Comparison of ENCODE assay signal across 8 cellular contexts in the genomic region with DNA sequence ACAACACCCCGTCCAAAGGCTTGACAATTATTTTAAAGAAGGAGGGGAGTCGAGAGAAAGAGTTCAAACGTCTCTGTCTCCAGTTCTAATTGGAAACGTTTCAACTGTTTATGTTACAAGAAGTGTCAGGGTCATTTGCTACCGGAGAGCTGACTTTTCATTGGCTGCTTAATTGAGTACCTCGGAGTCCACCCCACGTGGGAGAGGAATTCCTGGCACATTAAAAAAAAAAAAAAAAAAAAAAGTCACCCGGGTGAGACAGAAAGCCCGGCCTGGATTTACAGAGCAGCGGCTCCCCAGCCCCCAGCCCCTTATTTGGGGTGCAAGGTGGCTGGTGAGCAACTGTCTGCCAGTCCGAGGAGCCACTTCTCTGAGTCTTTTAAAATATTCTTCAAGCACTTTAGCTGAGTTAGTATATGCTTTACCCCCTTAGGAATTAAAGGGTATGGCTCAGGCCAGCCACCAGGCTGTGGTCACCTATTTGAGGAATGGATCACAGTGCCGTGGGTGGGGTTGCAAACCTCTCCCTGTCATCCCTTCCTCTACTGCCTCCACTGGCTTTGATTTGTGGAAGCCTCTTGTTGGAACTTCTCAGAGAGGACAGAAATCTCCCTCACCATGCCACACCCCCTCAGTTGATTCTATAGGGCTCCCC. TPM values are rescaled to one million over a fixed set of nuclear protein-coding genes. Genes with fewer than 3 reads are reported as not detected.
DNase-seq lines count a peak whose midpoint lies in the region; ATAC-seq and TF ChIP-seq lines count a peak whose summit lies in the region.

No MANE protein-coding gene starts in this region.

- peaks cover 3% of the 10 kb centered on the region for H3K4me1 Mint-ChIP-seq in activated T-helper 17 cell treated with anti-CD3 and anti-CD28 coated beads, Interleukin-2, amount 50 U/mL, for 72 hours

- peaks cover 16% of the 10 kb centered on the region for H3K36me3 Mint-ChIP-seq in activated T-helper 17 cell treated with anti-CD3 and anti-CD28 coated beads, Interleukin-2, amount 50 U/mL, for 72 hours (ENCODE audit: low read depth)

- DNase-seq in GM03348 (ENCODE audit: low spot score) (peak; percentile 79), NCI-H187 (lab: John Stamatoyannopoulos, UW) (peak; percentile 58 to 87), SW 1271 (lab: John Stamatoyannopoulos, UW) (peak; percentile 33 to 87), cardiac septum (ENCODE audit: low spot score) (peak; percentile 71), gastrocnemius medialis (peak; percentile 61 to 68)

- H3K4me3 Mint-ChIP-seq in activated T-helper 17 cell treated with anti-CD3 and anti-CD28 coated beads, Interleukin-2, amount 50 U/mL, for 72 hours = no peak overlapping the region

- peaks cover 4% of the 10 kb centered on the region for H3K27me3 Mint-ChIP-seq in activated T-helper 17 cell treated with anti-CD3 and anti-CD28 coated beads, Interleukin-2, amount 50 U/mL, for 72 hours

- no peaks in the 10 kb centered on the region for H3K9me3 ChIP-seq in gastrocnemius medialis

- H3K27ac ChIP-seq in gastrocnemius medialis = peak overlapping the region; percentile 70 to 91 (median 76)

- in situ Hi-C loops in gastrocnemius medialis (cut with MboI; ENCODE audit: low sequenced_read_pairs in 4 of 4) = no loop called here

- ATAC-seq in gastrocnemius medialis = peak; percentile 24 to 41
- ATAC-seq in GM18858 (IDR thresholded peaks at IDR 0.05; ENCODE audit: unreplicated experiment) = no peak
- ATAC-seq in activated T-helper 17 cell treated with anti-CD3 and anti-CD28 coated beads, Interleukin-2, amount 50 U/mL, for 72 hours (replicated peaks) = no peak
- ATAC-seq in GM18505 (IDR thresholded peaks at IDR 0.05; ENCODE audit: unreplicated experiment) = no peak

- H3K4me3 ChIP-seq in gastrocnemius medialis = peak overlapping the region; percentile 33 to 53 (median 48)

- H3K27ac Mint-ChIP-seq in activated T-helper 17 cell treated with anti-CD3 and anti-CD28 coated beads, Interleukin-2, amount 50 U/mL, for 72 hours = no peak overlapping the region

- intact Hi-C loops in cardiac septum (cut with DNase I) (loop anchor here (1.0 to 5.0 kb wide), 3 partner anchors 9 to 59 kb away; no protein-coding TSS in a partner anchor), gastrocnemius medialis (cut with DNase I; ENCODE audit: low total_unique reads) (loop anchor here (1.0 to 2.0 kb wide), 5 partner anchors 10 to 291 kb away; no protein-coding TSS in a partner anchor)

- TF ChIP-seq POLR2A in gastrocnemius medialis (IDR thresholded peaks at IDR 0.05) (peak; percentile 27 to 45), GM18505 (IDR thresholded peaks at IDR 0.05; ENCODE audit: borderline replicate concordance, extremely low read depth, insufficient read depth, insufficient read length) (no peak)

- H3K9me3 Mint-ChIP-seq in activated T-helper 17 cell treated with anti-CD3 and anti-CD28 coated beads, Interleukin-2, amount 50 U/mL, for 72 hours = no peaks in the 10 kb centered on the region

- H3K27me3 ChIP-seq in gastrocnemius medialis = peaks cover 0 to under 1% (median 0%) of the 10 kb centered on the region in 3 donors

- peaks cover 29 to 33% of the 10 kb centered on the region in 2 donors for H3K4me1 ChIP-seq in gastrocnemius medialis

- TF ChIP-seq CTCF in gastrocnemius medialis (IDR thresholded peaks at IDR 0.05 in 4 of 5, conservative IDR thresholded peaks at IDR 0.05 in 1 of 5) = peak in 1 of 5 experiments; percentile 16

- no peaks in the 10 kb centered on the region for H3K36me3 ChIP-seq in gastrocnemius medialis

RNA-seq across cellular contexts. Expression of gene TLE3, which starts 3.9 kb away (rescaled TPM):
- 32.6 TPM for total RNA-seq in cardiac septum
- 10 to 100 TPM in 2 of 4 donors, 1 to 10 TPM in 2; 4.6 to 35.3 (median 13.3) TPM for total RNA-seq in gastrocnemius medialis
- 100 to 1,000 TPM in 1 of 2 donors, 10 to 100 TPM in 1; 94.9 to 131 TPM for total RNA-seq in activated T-helper 17 cell treated with anti-CD3 and anti-CD28 coated beads, Interleukin-2, amount 50 U/mL, for 72 hours

Comparison
In these comparisons a context has a peak if more than half of its experiments do, and no peak if none do; other contexts are left out.
1. ATAC-seq: peak in gastrocnemius medialis (2 of 2); none in GM18858 (single experiment), activated T-helper 17 cell treated with anti-CD3 and anti-CD28 coated beads, Interleukin-2, amount 50 U/mL, for 72 hours (single experiment) and GM18505 (single experiment).
2. Peak in every context shown above with its lines, with median percentiles within 50 percentile points of each other: DNase-seq.